Comparison of ENCODE assay signal across 20 cellular contexts in the genomic region with DNA sequence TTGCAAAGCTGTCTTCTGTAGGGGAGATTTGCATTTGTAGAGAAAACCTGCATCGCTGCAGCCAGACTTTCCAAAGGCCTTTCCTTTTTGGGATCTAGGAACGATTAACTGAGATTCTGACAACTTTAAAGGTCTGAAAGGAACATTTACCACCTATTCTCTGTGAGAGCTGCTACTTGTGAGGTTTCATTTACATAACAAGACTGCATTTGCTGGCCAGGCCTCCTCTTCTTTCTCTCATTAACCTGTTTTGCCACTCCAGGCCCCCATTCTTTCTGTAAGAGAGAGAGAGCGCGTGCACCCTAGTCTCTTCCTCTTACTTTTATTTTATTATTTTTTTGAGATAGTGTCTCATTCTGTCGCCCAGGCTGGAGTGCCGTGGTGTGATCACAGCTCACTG. TPM values are rescaled to one million over a fixed set of nuclear protein-coding genes. Genes with fewer than 3 reads are reported as not detected.
A peak's percentile ranks its signal among the peaks of the same experiment; 100 is the strongest.
DNase-seq lines count a peak whose midpoint lies in the region; ATAC-seq and TF ChIP-seq lines count a peak whose summit lies in the region.
"Had no signal": no experiment of that assay in that cellular context is flagged by ENCODE, and none has a peak within 500 bp of the region (broad histone marks: within the 10 kb centered on the region; RNA-seq: fewer than 3 reads in every experiment).

No MANE protein-coding gene starts in this region.

- H3K4me3 ChIP-seq in H7 (ENCODE audit: insufficient read depth, low read depth, low read length): peak overlapping the region; percentile 78
- H3K4me3 ChIP-seq in iPS-11a (ENCODE audit: low read depth, low read length): peak overlapping the region; percentile 61
- no peak overlapping the region for H3K4me3 ChIP-seq in neural progenitor cell
- H3K4me3 ChIP-seq: GM12878, SJCRH30 had no signal

- no peak for DNase-seq in H7
- peak; percentile 32 for DNase-seq in neural progenitor cell (ENCODE audit: low spot score)
- DNase-seq in NCI-H748 (lab: John Stamatoyannopoulos, UW; ENCODE audit: unreplicated experiment): no peak
- DNase-seq in NCI-H1436 treated with DMSO at 0.1 percent for 48 hours (lab: John Stamatoyannopoulos, UW): no peak
- DNase-seq: BE2C; Caco-2; CD4-positive, alpha-beta T cell; GOT3; MV-4-11; NCI-H1417; NCI-H187 treated with DMSO at 0.1 percent for 48 hours; NCI-H345; NCI-H524 treated with DMSO at 0.1 percent for 48 hours; SJCRH30 had no signal

- H3K36me3 ChIP-seq in H7 (replicated peaks; ENCODE audit: control insufficient read depth, insufficient read depth, low read length) (peaks cover 7% of the 10 kb centered on the region), neural progenitor cell (no peaks in the 10 kb centered on the region)
- H3K36me3 ChIP-seq: BE2C, SJCRH30 had no signal

- H3K36me3 Mint-ChIP-seq in brain (no peaks in the 10 kb centered on the region), neural progenitor cell (no peaks in the 10 kb centered on the region)

- H3K27me3 Mint-ChIP-seq in brain: peaks cover 4% of the 10 kb centered on the region
- peaks cover 5% of the 10 kb centered on the region for H3K27me3 Mint-ChIP-seq in neural progenitor cell (ENCODE audit: insufficient read depth, low read depth)

- TF ChIP-seq CTCF in brain (conservative IDR thresholded peaks at IDR 0.05) (no peak), neural progenitor cell (IDR thresholded peaks at IDR 0.05) (no peak)

- no peak overlapping the region for H3K9ac ChIP-seq in neural progenitor cell
- H3K9ac ChIP-seq: KMS-11 had no signal

- H3K27ac ChIP-seq in neural progenitor cell: peak overlapping the region; percentile 89
- H3K27ac ChIP-seq: KMS-11, SJCRH30 had no signal

- peaks cover 66% of the 10 kb centered on the region for H3F3A ChIP-seq in neural progenitor cell (ENCODE audit: low read depth)

- peak overlapping the region; percentile 64 for H3K4me2 ChIP-seq in neural progenitor cell
- H3K4me2 ChIP-seq: KMS-11 had no signal

- H3K9me3 Mint-ChIP-seq in brain: no peaks in the 10 kb centered on the region
- H3K9me3 Mint-ChIP-seq in neural progenitor cell: no peaks in the 10 kb centered on the region
- H3K9me3 Mint-ChIP-seq: CD4-positive, alpha-beta T cell; HFFc6 had no signal

- no peak overlapping the region for H3K4me3 Mint-ChIP-seq in brain
- no peak overlapping the region for H3K4me3 Mint-ChIP-seq in neural progenitor cell
- H3K4me3 Mint-ChIP-seq: CD4-positive, alpha-beta T cell; HFFc6 had no signal

- H4K20me1 ChIP-seq in neural progenitor cell (ENCODE audit: low read depth): no peaks in the 10 kb centered on the region

- no peaks in the 10 kb centered on the region for H3K27me3 ChIP-seq in H7 (ENCODE audit: control insufficient read depth, insufficient read depth, low read length)
- no peaks in the 10 kb centered on the region for H3K27me3 ChIP-seq in neural progenitor cell
- H3K27me3 ChIP-seq: BE2C had no signal

- H2AFZ ChIP-seq in neural progenitor cell (replicated peaks): peak overlapping the region; percentile 65

- H3K79me2 ChIP-seq in neural progenitor cell (ENCODE audit: low read depth): no peaks in the 10 kb centered on the region

- peak overlapping the region in 3 of 5 experiments; percentile 28 to 63 (median 34) for H3K27ac Mint-ChIP-seq in brain
- H3K27ac Mint-ChIP-seq in neural progenitor cell: no peak overlapping the region
- H3K27ac Mint-ChIP-seq: CD4-positive, alpha-beta T cell; HFFc6 had no signal

- no peak for ATAC-seq in GM18511 (IDR thresholded peaks at IDR 0.05; ENCODE audit: unreplicated experiment)
- ATAC-seq: GM12878 had no signal

- no peaks in the 10 kb centered on the region for H3K9me3 ChIP-seq in neural progenitor cell (ENCODE audit: low read depth)
- H3K9me3 ChIP-seq: BE2C, Caco-2, SJCRH30 had no signal

- H3K4me1 Mint-ChIP-seq in brain: peaks cover 58% of the 10 kb centered on the region
- peaks cover 43% of the 10 kb centered on the region for H3K4me1 Mint-ChIP-seq in neural progenitor cell

- peaks cover 48% of the 10 kb centered on the region for H3K4me1 ChIP-seq in neural progenitor cell
- H3K4me1 ChIP-seq: BE2C, Caco-2, SJCRH30 had no signal

RNA-seq across cellular contexts. Expression of gene TMEM31, which starts 31.6 kb away (rescaled TPM):
- total RNA-seq in H7 (2014; rRNA removed; shearing (Covaris generic)): 0.28 TPM in 1 of 2 replicates, not detected in the other
- polyA plus RNA-seq in brain (ENCODE audit: insufficient read depth, low read depth, low replicate concordance): 1.2 TPM
- 0.46 TPM in 1 of 2 replicates, not detected in the other for total RNA-seq in neural progenitor cell (ENCODE audit: low replicate concordance)
- total RNA-seq: Caco-2; CD4-positive, alpha-beta T cell; GM12878; HFFc6; SJCRH30 had no signal

RNA-seq across cellular contexts. Expression of gene PLP1, which starts 34.3 kb away (rescaled TPM):
- 59.4 and 60.7 TPM in 2 replicates for total RNA-seq in H7 (2014; rRNA removed; shearing (Covaris generic))
- polyA plus RNA-seq in brain (ENCODE audit: insufficient read depth, low read depth, low replicate concordance): 1,325 TPM
- 106 and 107 TPM in 2 replicates for total RNA-seq in neural progenitor cell (ENCODE audit: low replicate concordance)
- total RNA-seq: CD4-positive, alpha-beta T cell; GM12878; SJCRH30 had no signal
- polyA plus RNA-seq: GM12878 had no signal

RNA-seq across cellular contexts. Expression of gene MORF4L2, which starts 55.8 kb away (rescaled TPM):
- 566 and 659 TPM in 2 replicates for total RNA-seq in H7 (2014; rRNA removed; shearing (Covaris generic))
- 374 TPM for polyA plus RNA-seq in brain (ENCODE audit: insufficient read depth, low read depth, low replicate concordance)
- 879 and 1,394 TPM in 2 replicates for total RNA-seq in neural progenitor cell (ENCODE audit: low replicate concordance)
